Comparison of ENCODE assay signal across 5 cellular contexts in the genomic region with DNA sequence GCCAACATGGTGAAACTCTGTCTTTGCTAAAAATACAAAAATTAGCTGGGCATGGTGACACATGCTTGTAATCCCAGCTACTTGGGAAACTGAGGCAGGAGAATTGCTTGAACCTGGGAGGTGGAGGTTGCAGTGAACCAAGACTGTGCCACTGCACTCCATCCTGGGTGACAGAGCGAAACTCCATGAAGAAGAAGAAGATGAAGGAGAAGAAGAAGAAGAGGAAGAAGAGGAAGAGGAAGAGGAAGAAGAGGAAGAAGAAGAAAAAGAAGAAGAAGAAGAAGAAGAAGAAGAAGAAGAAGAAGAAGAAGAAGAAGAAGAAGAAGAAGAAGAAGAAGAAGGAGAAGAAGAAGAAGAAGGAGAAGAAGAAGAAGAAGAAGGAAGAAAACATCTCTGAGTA. TPM values are rescaled to one million over a fixed set of nuclear protein-coding genes. Genes with fewer than 3 reads are reported as not detected.
"Had no signal": no experiment of that assay in that cellular context is flagged by ENCODE, and none has a peak within 500 bp of the region (broad histone marks: within the 10 kb centered on the region; RNA-seq: fewer than 3 reads in every experiment).

No MANE protein-coding gene starts in this region.

RNA-seq across cellular contexts. Expression of gene WNT7A, which starts 23.2 kb away (rescaled TPM):
- total RNA-seq: GM23248, H4, HT-29, IMR-90, K562 had no signal
- polyA plus RNA-seq: GM23248, IMR-90 had no signal
